Comparison of ENCODE assay signal across 6 cellular contexts in genomic region chr3:175985781-175986180, GRCh38.
"Had no signal": no experiment of that assay in that cellular context is flagged by ENCODE, and none has a peak within 500 bp of the region (broad histone marks: within the 10 kb centered on the region; RNA-seq: fewer than 3 reads in every experiment).

No MANE protein-coding gene starts in this region.

- H3K27ac ChIP-seq: GM23248 had no signal

- ATAC-seq: K562 had no signal

- H3K4me3 ChIP-seq: GM23248, K562 had no signal

- H3K9ac ChIP-seq: GM23248 had no signal

- H2AFZ ChIP-seq: GM23248 had no signal

- DNase-seq: GM23248, H7, HCEC 1CT, IMR-90, KG1 had no signal
